ENCODE assay signal across 11 cellular contexts in the genomic region with DNA sequence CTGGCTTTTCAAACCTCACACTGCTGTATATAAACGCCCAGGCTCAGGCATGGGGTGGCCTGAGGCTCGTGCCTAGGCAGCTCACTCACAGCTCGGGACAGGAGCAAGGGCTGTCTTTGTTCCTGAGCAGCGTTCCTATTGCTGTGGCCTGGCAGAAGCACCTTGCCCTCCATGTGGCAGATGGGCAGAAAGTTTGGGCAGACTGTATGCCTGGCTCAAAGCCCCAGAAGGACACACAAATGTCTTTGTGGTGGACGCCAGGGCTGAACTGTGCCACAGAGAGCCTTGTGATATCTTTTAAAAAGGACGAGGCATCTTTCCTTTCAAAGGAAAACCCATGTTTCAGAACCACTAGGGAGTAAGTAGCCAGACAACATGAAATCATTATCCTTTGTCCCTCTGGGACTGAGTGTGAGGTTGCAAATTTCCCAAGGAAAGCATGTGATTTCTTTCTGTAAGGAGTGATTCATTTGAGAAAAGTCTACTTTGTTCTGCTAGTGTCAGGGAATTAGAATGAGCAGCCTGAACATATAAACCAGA. TPM values are rescaled to one million over a fixed set of nuclear protein-coding genes. Genes with fewer than 3 reads are reported as not detected.
DNase-seq lines count a peak whose midpoint lies in the region; TF ChIP-seq lines count a peak whose summit lies in the region.
"Had no signal": no experiment of that assay in that cellular context is flagged by ENCODE, and none has a peak within 500 bp of the region (broad histone marks: within the 10 kb centered on the region; RNA-seq: fewer than 3 reads in every experiment).

No MANE protein-coding gene starts in this region.

- no peak overlapping the region for H3K4me3 ChIP-seq in rectal smooth muscle tissue (ENCODE audit: low read length)

- H3K9me3 Mint-ChIP-seq in glutamatergic neuron (ENCODE audit: unreplicated experiment), result no peaks in the 10 kb centered on the region

- H3K4me1 Mint-ChIP-seq in glutamatergic neuron (ENCODE audit: low read depth, unreplicated experiment), result peaks cover 14% of the 10 kb centered on the region

- peak overlapping the region; percentile 9 for H3K27ac ChIP-seq in rectal smooth muscle tissue (ENCODE audit: low read depth, low read length)

- no peaks in the 10 kb centered on the region for H3K4me1 ChIP-seq in rectal smooth muscle tissue (ENCODE audit: control insufficient read depth, insufficient read depth, low read length)

- TF ChIP-seq CTCF in glutamatergic neuron (IDR thresholded peaks at IDR 0.05; ENCODE audit: partially characterized antibody, unreplicated experiment), result no peak
- TF ChIP-seq CTCF in GM10266 (IDR thresholded peaks at IDR 0.05; ENCODE audit: control insufficient read depth, insufficient read depth, low read depth, missing control alignments), result no peak

- H3K36me3 Mint-ChIP-seq in glutamatergic neuron (ENCODE audit: unreplicated experiment), result no peaks in the 10 kb centered on the region
- H3K36me3 Mint-ChIP-seq: naive B cell had no signal

- no peak overlapping the region for H3K4me3 Mint-ChIP-seq in glutamatergic neuron (ENCODE audit: unreplicated experiment)
- H3K4me3 Mint-ChIP-seq: naive B cell had no signal

- H3K27me3 ChIP-seq in rectal smooth muscle tissue (ENCODE audit: control insufficient read depth, insufficient read depth, low read length), result no peaks in the 10 kb centered on the region

- DNase-seq in COLO829 (ENCODE audit: low spot score), result peak; percentile 93
- peak; percentile 80 for DNase-seq in astrocyte of the hippocampus (ENCODE audit: low read depth, low spot score)
- DNase-seq in glutamatergic neuron, result no peak
- DNase-seq in NCI-H2227 treated with DMSO at 0.1 percent for 48 hours (lab: John Stamatoyannopoulos, UW), result no peak
- no peak for DNase-seq in GM10266 (ENCODE audit: extremely low spot score)
- no peak for DNase-seq in NCI-H526 treated with DMSO at 0.1 percent for 48 hours (lab: John Stamatoyannopoulos, UW)
- DNase-seq in activated naive CD4-positive, alpha-beta T cell treated with anti-CD3 and anti-CD28 coated beads, Interleukin-2, amount 50 U/mL, for 16 hours, result no peak
- DNase-seq: DMS79; effector CD8-positive, alpha-beta T cell; naive B cell had no signal

- H3K36me3 ChIP-seq in rectal smooth muscle tissue (ENCODE audit: control insufficient read depth, insufficient read depth, low read length), result no peaks in the 10 kb centered on the region

- H3K9ac ChIP-seq in rectal smooth muscle tissue (ENCODE audit: low read length), result no peak overlapping the region

- peak overlapping the region; percentile 76 for H3K27ac Mint-ChIP-seq in glutamatergic neuron (ENCODE audit: unreplicated experiment)
- H3K27ac Mint-ChIP-seq: naive B cell had no signal

- peaks cover 7% of the 10 kb centered on the region for H3K27me3 Mint-ChIP-seq in glutamatergic neuron (ENCODE audit: unreplicated experiment)
- H3K27me3 Mint-ChIP-seq: naive B cell had no signal

RNA-seq across cellular contexts. Expression of gene UBE2E1, which starts 29.3 kb away (rescaled TPM):
- 74.2 TPM for total RNA-seq in glutamatergic neuron (ENCODE audit: unreplicated experiment)

Comparison
In these comparisons a context has a peak if more than half of its experiments do, and no peak if none do; other contexts are left out.
1. DNase-seq: peak in COLO829 (single experiment) and astrocyte of the hippocampus (single experiment); none in glutamatergic neuron (single experiment), NCI-H2227 treated with DMSO at 0.1 percent for 48 hours (single experiment), GM10266 (single experiment), NCI-H526 treated with DMSO at 0.1 percent for 48 hours (single experiment) and activated naive CD4-positive, alpha-beta T cell treated with anti-CD3 and anti-CD28 coated beads, Interleukin-2, amount 50 U/mL, for 16 hours (single experiment).